In the genomic region with DNA sequence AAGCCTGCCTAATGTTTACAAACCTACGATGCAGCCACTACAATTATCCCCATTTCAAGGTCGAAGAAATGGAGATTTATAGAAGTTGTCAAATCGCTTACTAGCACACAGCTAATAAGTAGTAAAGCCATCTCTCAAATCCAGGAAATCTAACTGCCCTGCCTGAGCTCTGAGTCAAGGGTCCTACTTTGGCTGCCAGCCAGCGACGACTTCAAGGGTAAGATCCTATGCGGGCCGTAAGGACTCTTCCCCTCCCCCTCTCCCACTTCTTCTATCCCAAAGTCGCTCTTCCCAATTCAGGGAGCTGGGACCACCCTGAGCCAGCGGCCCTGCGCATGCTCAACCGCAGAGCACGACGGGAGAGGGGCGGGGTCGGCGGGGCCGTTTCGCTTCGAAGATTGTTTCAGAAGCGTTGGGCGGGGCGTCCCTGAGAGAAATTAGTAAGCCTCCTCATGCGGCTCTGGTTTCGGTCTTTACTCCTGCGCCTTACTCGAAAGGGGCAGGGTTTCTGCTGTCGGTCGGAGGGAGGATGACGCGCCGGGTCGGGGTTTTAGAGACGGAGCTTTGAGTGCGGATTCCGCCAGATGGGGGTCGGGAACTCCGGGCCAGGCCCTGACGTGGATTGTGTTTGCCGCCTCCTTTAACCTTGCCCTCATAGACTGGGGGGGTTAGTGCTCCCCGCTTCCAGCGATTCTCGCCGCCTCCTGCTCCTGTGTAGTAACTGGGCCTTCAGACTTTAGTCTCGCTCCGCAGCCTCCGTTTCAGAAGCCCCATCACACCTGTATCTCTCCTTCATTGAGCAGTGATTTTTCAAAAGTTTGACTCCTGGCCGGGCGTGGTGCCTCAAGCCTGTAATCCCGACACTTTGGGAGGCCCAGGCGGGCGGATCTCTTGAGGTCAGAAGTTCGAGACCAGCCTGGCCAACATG, we compare ENCODE assay signal across 1 cellular context.
TF ChIP-seq lines count a peak whose summit lies in the region.

A gene (plus strand): TSS at position 383 of the 928 bp plus-strand sequence. CDS start 14,603 bp downstream, outside the sequence.

TF ChIP-seq in K562, 482 proteins besides CTCF, POLR2A, EP300 and RAD21 (continued from another document and continues in another):
- TF ChIP-seq, protein P1, sequence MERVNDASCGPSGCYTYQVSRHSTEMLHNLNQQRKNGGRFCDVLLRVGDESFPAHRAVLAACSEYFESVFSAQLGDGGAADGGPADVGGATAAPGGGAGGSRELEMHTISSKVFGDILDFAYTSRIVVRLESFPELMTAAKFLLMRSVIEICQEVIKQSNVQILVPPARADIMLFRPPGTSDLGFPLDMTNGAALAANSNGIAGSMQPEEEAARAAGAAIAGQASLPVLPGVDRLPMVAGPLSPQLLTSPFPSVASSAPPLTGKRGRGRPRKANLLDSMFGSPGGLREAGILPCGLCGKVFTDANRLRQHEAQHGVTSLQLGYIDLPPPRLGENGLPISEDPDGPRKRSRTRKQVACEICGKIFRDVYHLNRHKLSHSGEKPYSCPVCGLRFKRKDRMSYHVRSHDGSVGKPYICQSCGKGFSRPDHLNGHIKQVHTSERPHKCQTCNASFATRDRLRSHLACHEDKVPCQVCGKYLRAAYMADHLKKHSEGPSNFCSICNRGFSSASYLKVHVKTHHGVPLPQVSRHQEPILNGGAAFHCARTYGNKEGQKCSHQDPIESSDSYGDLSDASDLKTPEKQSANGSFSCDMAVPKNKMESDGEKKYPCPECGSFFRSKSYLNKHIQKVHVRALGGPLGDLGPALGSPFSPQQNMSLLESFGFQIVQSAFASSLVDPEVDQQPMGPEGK (CRISPR knock-in tag; IDR thresholded peaks at IDR 0.05; ENCODE audit: borderline replicate concordance), result no peak
- TF ChIP-seq ZNF232 (CRISPR knock-in tag; IDR thresholded peaks at IDR 0.05), result 0 out of 2 replicates have a peak, but pooled peaks have one; percentile 46
- TF ChIP-seq, protein P2, sequence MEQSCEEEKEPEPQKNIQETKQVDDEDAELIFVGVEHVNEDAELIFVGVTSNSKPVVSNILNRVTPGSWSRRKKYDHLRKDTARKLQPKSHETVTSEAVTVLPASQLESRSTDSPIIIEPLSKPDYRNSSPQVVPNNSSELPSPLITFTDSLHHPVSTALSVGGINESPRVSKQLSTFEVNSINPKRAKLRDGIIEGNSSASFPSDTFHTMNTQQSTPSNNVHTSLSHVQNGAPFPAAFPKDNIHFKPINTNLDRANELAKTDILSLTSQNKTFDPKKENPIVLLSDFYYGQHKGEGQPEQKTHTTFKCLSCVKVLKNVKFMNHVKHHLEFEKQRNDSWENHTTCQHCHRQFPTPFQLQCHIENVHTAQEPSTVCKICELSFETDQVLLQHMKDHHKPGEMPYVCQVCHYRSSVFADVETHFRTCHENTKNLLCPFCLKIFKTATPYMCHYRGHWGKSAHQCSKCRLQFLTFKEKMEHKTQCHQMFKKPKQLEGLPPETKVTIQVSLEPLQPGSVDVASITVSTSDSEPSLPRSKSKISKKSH (CRISPR knock-in tag; IDR thresholded peaks at IDR 0.05), result no peak
- 0 out of 2 replicates have a peak, but pooled peaks have one; percentile 12 for TF ChIP-seq CHD2 (IDR thresholded peaks at IDR 0.05; ENCODE audit: low read depth, low read length)
- TF ChIP-seq ELF1 (tag; IDR thresholded peaks at IDR 0.05), result no peak; the same call in 1 of the 2 replicates
- no peak for TF ChIP-seq ZNF146 (CRISPR knock-in tag; IDR thresholded peaks at IDR 0.05; ENCODE audit: unreplicated experiment)
- TF ChIP-seq, protein P3, sequence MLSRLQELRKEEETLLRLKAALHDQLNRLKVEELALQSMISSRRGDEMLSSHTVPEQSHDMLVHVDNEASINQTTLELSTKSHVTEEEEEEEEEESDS (CRISPR knock-in tag; IDR thresholded peaks at IDR 0.05), result no peak
- no peak for TF ChIP-seq PRMT5 (CRISPR knock-in tag; IDR thresholded peaks at IDR 0.05)
- TF ChIP-seq, protein P4, sequence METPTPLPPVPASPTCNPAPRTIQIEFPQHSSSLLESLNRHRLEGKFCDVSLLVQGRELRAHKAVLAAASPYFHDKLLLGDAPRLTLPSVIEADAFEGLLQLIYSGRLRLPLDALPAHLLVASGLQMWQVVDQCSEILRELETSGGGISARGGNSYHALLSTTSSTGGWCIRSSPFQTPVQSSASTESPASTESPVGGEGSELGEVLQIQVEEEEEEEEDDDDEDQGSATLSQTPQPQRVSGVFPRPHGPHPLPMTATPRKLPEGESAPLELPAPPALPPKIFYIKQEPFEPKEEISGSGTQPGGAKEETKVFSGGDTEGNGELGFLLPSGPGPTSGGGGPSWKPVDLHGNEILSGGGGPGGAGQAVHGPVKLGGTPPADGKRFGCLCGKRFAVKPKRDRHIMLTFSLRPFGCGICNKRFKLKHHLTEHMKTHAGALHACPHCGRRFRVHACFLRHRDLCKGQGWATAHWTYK (CRISPR knock-in tag; IDR thresholded peaks at IDR 0.05), result no peak
- TF ChIP-seq, protein P5, sequence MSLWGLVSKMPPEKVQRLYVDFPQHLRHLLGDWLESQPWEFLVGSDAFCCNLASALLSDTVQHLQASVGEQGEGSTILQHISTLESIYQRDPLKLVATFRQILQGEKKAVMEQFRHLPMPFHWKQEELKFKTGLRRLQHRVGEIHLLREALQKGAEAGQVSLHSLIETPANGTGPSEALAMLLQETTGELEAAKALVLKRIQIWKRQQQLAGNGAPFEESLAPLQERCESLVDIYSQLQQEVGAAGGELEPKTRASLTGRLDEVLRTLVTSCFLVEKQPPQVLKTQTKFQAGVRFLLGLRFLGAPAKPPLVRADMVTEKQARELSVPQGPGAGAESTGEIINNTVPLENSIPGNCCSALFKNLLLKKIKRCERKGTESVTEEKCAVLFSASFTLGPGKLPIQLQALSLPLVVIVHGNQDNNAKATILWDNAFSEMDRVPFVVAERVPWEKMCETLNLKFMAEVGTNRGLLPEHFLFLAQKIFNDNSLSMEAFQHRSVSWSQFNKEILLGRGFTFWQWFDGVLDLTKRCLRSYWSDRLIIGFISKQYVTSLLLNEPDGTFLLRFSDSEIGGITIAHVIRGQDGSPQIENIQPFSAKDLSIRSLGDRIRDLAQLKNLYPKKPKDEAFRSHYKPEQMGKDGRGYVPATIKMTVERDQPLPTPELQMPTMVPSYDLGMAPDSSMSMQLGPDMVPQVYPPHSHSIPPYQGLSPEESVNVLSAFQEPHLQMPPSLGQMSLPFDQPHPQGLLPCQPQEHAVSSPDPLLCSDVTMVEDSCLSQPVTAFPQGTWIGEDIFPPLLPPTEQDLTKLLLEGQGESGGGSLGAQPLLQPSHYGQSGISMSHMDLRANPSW (CRISPR knock-in tag; IDR thresholded peaks at IDR 0.05), result no peak
- TF ChIP-seq ZNF133 (CRISPR knock-in tag; IDR thresholded peaks at IDR 0.05), result no peak
- TF ChIP-seq MAFF (IDR thresholded peaks at IDR 0.05; ENCODE audit: low read length), result no peak
- TF ChIP-seq, protein P6, sequence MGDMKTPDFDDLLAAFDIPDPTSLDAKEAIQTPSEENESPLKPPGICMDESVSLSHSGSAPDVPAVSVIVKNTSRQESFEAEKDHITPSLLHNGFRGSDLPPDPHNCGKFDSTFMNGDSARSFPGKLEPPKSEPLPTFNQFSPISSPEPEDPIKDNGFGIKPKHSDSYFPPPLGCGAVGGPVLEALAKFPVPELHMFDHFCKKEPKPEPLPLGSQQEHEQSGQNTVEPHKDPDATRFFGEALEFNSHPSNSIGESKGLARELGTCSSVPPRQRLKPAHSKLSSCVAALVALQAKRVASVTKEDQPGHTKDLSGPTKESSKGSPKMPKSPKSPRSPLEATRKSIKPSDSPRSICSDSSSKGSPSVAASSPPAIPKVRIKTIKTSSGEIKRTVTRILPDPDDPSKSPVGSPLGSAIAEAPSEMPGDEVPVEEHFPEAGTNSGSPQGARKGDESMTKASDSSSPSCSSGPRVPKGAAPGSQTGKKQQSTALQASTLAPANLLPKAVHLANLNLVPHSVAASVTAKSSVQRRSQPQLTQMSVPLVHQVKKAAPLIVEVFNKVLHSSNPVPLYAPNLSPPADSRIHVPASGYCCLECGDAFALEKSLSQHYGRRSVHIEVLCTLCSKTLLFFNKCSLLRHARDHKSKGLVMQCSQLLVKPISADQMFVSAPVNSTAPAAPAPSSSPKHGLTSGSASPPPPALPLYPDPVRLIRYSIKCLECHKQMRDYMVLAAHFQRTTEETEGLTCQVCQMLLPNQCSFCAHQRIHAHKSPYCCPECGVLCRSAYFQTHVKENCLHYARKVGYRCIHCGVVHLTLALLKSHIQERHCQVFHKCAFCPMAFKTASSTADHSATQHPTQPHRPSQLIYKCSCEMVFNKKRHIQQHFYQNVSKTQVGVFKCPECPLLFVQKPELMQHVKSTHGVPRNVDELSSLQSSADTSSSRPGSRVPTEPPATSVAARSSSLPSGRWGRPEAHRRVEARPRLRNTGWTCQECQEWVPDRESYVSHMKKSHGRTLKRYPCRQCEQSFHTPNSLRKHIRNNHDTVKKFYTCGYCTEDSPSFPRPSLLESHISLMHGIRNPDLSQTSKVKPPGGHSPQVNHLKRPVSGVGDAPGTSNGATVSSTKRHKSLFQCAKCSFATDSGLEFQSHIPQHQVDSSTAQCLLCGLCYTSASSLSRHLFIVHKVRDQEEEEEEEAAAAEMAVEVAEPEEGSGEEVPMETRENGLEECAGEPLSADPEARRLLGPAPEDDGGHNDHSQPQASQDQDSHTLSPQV (IDR thresholded peaks at IDR 0.05), result peak; percentile 78
- TF ChIP-seq TAF1 (IDR thresholded peaks at IDR 0.05; ENCODE audit: control insufficient read depth, extremely low read depth, insufficient read depth, low read length, severe bottlenecking), result peak; percentile 73
- no peak for TF ChIP-seq IRF2 (CRISPR knock-in tag; IDR thresholded peaks at IDR 0.05)
- TF ChIP-seq STAG1 (CRISPR knock-in tag; IDR thresholded peaks at IDR 0.05; ENCODE audit: borderline replicate concordance), result no peak
- no peak for TF ChIP-seq CCNT2 (IDR thresholded peaks at IDR 0.05; ENCODE audit: borderline replicate concordance, extremely low read depth, insufficient read length, low read depth, low read length)
- TF ChIP-seq ZNF584 (CRISPR knock-in tag; IDR thresholded peaks at IDR 0.05; ENCODE audit: low read depth), result no peak
- no peak for TF ChIP-seq ZNF324 (CRISPR knock-in tag; IDR thresholded peaks at IDR 0.05)
- peak; percentile 4 for TF ChIP-seq FOSL1 (tag; conservative IDR thresholded peaks at IDR 0.05)
- TF ChIP-seq FOXA1 (IDR thresholded peaks at IDR 0.05; ENCODE audit: borderline replicate concordance), result no peak
- TF ChIP-seq HEY1 (CRISPR knock-in tag; IDR thresholded peaks at IDR 0.05; ENCODE audit: borderline replicate concordance), result no peak
- TF ChIP-seq, protein P7, sequence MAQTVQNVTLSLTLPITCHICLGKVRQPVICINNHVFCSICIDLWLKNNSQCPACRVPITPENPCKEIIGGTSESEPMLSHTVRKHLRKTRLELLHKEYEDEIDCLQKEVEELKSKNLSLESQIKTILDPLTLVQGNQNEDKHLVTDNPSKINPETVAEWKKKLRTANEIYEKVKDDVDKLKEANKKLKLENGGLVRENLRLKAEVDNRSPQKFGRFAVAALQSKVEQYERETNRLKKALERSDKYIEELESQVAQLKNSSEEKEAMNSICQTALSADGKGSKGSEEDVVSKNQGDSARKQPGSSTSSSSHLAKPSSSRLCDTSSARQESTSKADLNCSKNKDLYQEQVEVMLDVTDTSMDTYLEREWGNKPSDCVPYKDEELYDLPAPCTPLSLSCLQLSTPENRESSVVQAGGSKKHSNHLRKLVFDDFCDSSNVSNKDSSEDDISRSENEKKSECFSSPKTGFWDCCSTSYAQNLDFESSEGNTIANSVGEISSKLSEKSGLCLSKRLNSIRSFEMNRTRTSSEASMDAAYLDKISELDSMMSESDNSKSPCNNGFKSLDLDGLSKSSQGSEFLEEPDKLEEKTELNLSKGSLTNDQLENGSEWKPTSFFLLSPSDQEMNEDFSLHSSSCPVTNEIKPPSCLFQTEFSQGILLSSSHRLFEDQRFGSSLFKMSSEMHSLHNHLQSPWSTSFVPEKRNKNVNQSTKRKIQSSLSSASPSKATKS (CRISPR knock-in tag; IDR thresholded peaks at IDR 0.05), result no peak
- no peak for TF ChIP-seq NFE2 (IDR thresholded peaks at IDR 0.05; ENCODE audit: low read depth)
- TF ChIP-seq JUND (IDR thresholded peaks at IDR 0.05; ENCODE audit: borderline replicate concordance, low read depth, low read length), result 0 out of 2 replicates have a peak, but pooled peaks have one; percentile 12
- 0 out of 3 replicates have a peak, but pooled peaks have one; percentile 31 for TF ChIP-seq JUND (tag; IDR thresholded peaks at IDR 0.05; ENCODE audit: borderline replicate concordance, low read depth, low read length)
- no peak for TF ChIP-seq KDM2B (CRISPR knock-in tag; IDR thresholded peaks at IDR 0.05)
- no peak for TF ChIP-seq ETS2 (tag; IDR thresholded peaks at IDR 0.05; ENCODE audit: borderline replicate concordance, poor library complexity, severe bottlenecking)
- peak; percentile 26; the same call in 1 of the 2 replicates for TF ChIP-seq C11orf30 (IDR thresholded peaks at IDR 0.05; ENCODE audit: low read depth)
- TF ChIP-seq, protein P8, sequence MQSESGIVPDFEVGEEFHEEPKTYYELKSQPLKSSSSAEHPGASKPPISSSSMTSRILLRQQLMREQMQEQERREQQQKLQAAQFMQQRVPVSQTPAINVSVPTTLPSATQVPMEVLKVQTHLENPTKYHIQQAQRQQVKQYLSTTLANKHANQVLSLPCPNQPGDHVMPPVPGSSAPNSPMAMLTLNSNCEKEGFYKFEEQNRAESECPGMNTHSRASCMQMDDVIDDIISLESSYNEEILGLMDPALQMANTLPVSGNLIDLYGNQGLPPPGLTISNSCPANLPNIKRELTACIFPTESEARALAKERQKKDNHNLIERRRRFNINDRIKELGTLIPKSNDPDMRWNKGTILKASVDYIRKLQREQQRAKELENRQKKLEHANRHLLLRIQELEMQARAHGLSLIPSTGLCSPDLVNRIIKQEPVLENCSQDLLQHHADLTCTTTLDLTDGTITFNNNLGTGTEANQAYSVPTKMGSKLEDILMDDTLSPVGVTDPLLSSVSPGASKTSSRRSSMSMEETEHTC (IDR thresholded peaks at IDR 0.05), result no peak
- TF ChIP-seq NR2C1 (IDR thresholded peaks at IDR 0.05), result 0 out of 2 replicates have a peak, but pooled peaks have one; percentile 14
- TF ChIP-seq NR2C1 (tag; IDR thresholded peaks at IDR 0.05), result no peak
- peak; percentile 3; the same call in 1 of the 2 replicates for TF ChIP-seq ZNF644 (tag; IDR thresholded peaks at IDR 0.05; ENCODE audit: low read depth)
- TF ChIP-seq, protein P9, sequence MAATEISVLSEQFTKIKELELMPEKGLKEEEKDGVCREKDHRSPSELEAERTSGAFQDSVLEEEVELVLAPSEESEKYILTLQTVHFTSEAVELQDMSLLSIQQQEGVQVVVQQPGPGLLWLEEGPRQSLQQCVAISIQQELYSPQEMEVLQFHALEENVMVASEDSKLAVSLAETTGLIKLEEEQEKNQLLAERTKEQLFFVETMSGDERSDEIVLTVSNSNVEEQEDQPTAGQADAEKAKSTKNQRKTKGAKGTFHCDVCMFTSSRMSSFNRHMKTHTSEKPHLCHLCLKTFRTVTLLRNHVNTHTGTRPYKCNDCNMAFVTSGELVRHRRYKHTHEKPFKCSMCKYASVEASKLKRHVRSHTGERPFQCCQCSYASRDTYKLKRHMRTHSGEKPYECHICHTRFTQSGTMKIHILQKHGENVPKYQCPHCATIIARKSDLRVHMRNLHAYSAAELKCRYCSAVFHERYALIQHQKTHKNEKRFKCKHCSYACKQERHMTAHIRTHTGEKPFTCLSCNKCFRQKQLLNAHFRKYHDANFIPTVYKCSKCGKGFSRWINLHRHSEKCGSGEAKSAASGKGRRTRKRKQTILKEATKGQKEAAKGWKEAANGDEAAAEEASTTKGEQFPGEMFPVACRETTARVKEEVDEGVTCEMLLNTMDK (IDR thresholded peaks at IDR 0.05; ENCODE audit: borderline replicate concordance, insufficient read depth, low read depth, low read length, poor library complexity, severe bottlenecking), result no peak
- TF ChIP-seq XRCC3 (IDR thresholded peaks at IDR 0.05), result no peak
- TF ChIP-seq CREM (IDR thresholded peaks at IDR 0.05; ENCODE audit: low read depth), result peak; percentile 73
- peak; percentile 72; the same call in 1 of the 2 replicates for TF ChIP-seq TOE1 (IDR thresholded peaks at IDR 0.05; ENCODE audit: borderline replicate concordance)
- no peak for TF ChIP-seq TOE1 (CRISPR knock-in tag; IDR thresholded peaks at IDR 0.05; ENCODE audit: borderline replicate concordance, low read depth)
- peak; percentile 65 for TF ChIP-seq MBD2 (IDR thresholded peaks at IDR 0.05; ENCODE audit: borderline replicate concordance, low read depth)
